8 cellular contexts compared by ENCODE assay signal in genomic region chr9:114718801-114719221, GRCh38. TPM values are rescaled to one million over a fixed set of nuclear protein-coding genes. Genes with fewer than 3 reads are reported as not detected.
DNase-seq lines count a peak whose midpoint lies in the region; ATAC-seq, FAIRE-seq and TF ChIP-seq lines count a peak whose summit lies in the region.

No MANE protein-coding gene starts in this region.

- H3K27ac ChIP-seq in astrocyte (ENCODE audit: low read depth, low read length), result no peak overlapping the region

- H3K4me3 Mint-ChIP-seq in T-helper 1 cell treated with Interleukin-12 subunit alpha and Interleukin-12 subunit beta and Interleukin-4 antibody, amounts not matched to agents 30 μg/mL and 1 μg/mL, for 36 hours, result peak overlapping the region; percentile 70
- no peak overlapping the region for H3K4me3 Mint-ChIP-seq in astrocyte (ENCODE audit: unreplicated experiment)
- H3K4me3 Mint-ChIP-seq in mesothelial cell of epicardium, result no peak overlapping the region

- no peak for FAIRE-seq in astrocyte (lab: Jason Lieb, UNC)

- H3K9me3 ChIP-seq in astrocyte (ENCODE audit: insufficient read depth, low read depth, low read length), result no peaks in the 10 kb centered on the region

- no peak overlapping the region for H3K4me2 ChIP-seq in astrocyte (ENCODE audit: low read length)

- no peak for TF ChIP-seq CTCF in astrocyte (IDR thresholded peaks at IDR 0.05; ENCODE audit: insufficient read depth, low read depth, low read length)
- TF ChIP-seq CTCF in mesothelial cell of epicardium (IDR thresholded peaks at IDR 0.05; ENCODE audit: unreplicated experiment), result no peak

- peaks cover 22% of the 10 kb centered on the region for H3K9me3 Mint-ChIP-seq in T-helper 1 cell treated with Interleukin-12 subunit alpha and Interleukin-12 subunit beta and Interleukin-4 antibody, amounts not matched to agents 30 μg/mL and 1 μg/mL, for 36 hours
- H3K9me3 Mint-ChIP-seq in astrocyte (ENCODE audit: unreplicated experiment) (peaks cover 11% of the 10 kb centered on the region), mesothelial cell of epicardium (peaks cover 15% of the 10 kb centered on the region)

- no peaks in the 10 kb centered on the region for H4K20me1 ChIP-seq in astrocyte (ENCODE audit: insufficient read depth, low read length)

- H3K4me3 ChIP-seq in astrocyte (ENCODE audit: insufficient read depth, low read depth, low read length), result no peak overlapping the region

- no peaks in the 10 kb centered on the region for H3K27me3 Mint-ChIP-seq in T-helper 1 cell treated with Interleukin-12 subunit alpha and Interleukin-12 subunit beta and Interleukin-4 antibody, amounts not matched to agents 30 μg/mL and 1 μg/mL, for 36 hours (ENCODE audit: low read depth)
- H3K27me3 Mint-ChIP-seq in astrocyte (ENCODE audit: low read depth, unreplicated experiment) (peaks cover 36% of the 10 kb centered on the region), mesothelial cell of epicardium (ENCODE audit: low read depth) (peaks cover 31% of the 10 kb centered on the region)

- H3K79me2 ChIP-seq in astrocyte (ENCODE audit: insufficient read depth, low read length), result no peaks in the 10 kb centered on the region

- H3K36me3 ChIP-seq in astrocyte (ENCODE audit: insufficient read depth, low read length), result no peaks in the 10 kb centered on the region

- H3K4me1 Mint-ChIP-seq in T-helper 1 cell treated with Interleukin-12 subunit alpha and Interleukin-12 subunit beta and Interleukin-4 antibody, amounts not matched to agents 30 μg/mL and 1 μg/mL, for 36 hours (ENCODE audit: low read depth), result peaks cover 67% of the 10 kb centered on the region
- no peaks in the 10 kb centered on the region for H3K4me1 Mint-ChIP-seq in astrocyte (ENCODE audit: low read depth, unreplicated experiment)
- peaks cover 11% of the 10 kb centered on the region for H3K4me1 Mint-ChIP-seq in mesothelial cell of epicardium

- H3K9ac ChIP-seq in astrocyte (ENCODE audit: low read length), result no peak overlapping the region

- peaks cover 7% of the 10 kb centered on the region for H3K27me3 ChIP-seq in astrocyte (ENCODE audit: insufficient read depth, low read length)

- H3K27ac Mint-ChIP-seq in T-helper 1 cell treated with Interleukin-12 subunit alpha and Interleukin-12 subunit beta and Interleukin-4 antibody, amounts not matched to agents 30 μg/mL and 1 μg/mL, for 36 hours, result peak overlapping the region; percentile 99
- H3K27ac Mint-ChIP-seq in astrocyte (ENCODE audit: unreplicated experiment) (no peak overlapping the region), mesothelial cell of epicardium (no peak overlapping the region)

- peaks cover 16% of the 10 kb centered on the region for H3K4me1 ChIP-seq in astrocyte (ENCODE audit: insufficient read depth, low read length)

- ATAC-seq in GM21576 (IDR thresholded peaks at IDR 0.05; ENCODE audit: unreplicated experiment) (peak; percentile 75), GM19324 (IDR thresholded peaks at IDR 0.05; ENCODE audit: low FRiP score, unreplicated experiment) (no peak)

- peaks cover 40% of the 10 kb centered on the region for H3K36me3 Mint-ChIP-seq in T-helper 1 cell treated with Interleukin-12 subunit alpha and Interleukin-12 subunit beta and Interleukin-4 antibody, amounts not matched to agents 30 μg/mL and 1 μg/mL, for 36 hours (ENCODE audit: low read depth)
- H3K36me3 Mint-ChIP-seq in astrocyte (ENCODE audit: low read depth, unreplicated experiment) (peaks cover 2% of the 10 kb centered on the region), mesothelial cell of epicardium (no peaks in the 10 kb centered on the region)

- H2AFZ ChIP-seq in astrocyte (ENCODE audit: low read depth, low read length), result no peak overlapping the region

- DNase-seq in astrocyte (ENCODE audit: low read depth) (peak; percentile 45), NCI-H524 treated with DMSO at 0.1 percent for 48 hours (lab: John Stamatoyannopoulos, UW) (no peak), SIG-M5 (lab: John Stamatoyannopoulos, UW) (no peak), mesothelial cell of epicardium (ENCODE audit: low spot score in 2 of 2, unreplicated experiment in 2 of 2) (no peak)
- peak; percentile 73 to 79 for DNase-seq in stimulated activated CD8-positive, alpha-beta memory T cell treated with anti-CD3 and anti-CD28 coated beads, Interleukin-2, amount 100 ng/mL, for 48 hours (ENCODE audit: low read depth in 2 of 2)

RNA-seq across cellular contexts. Expression of gene TEX48, which starts 36.8 kb away (rescaled TPM):
- total RNA-seq in astrocyte (not detected in 2 replicates), mesothelial cell of epicardium (not detected in 3 replicates)

Comparison
In these comparisons a context has a peak if more than half of its experiments do, and no peak if none do; other contexts are left out.
1. DNase-seq: peak in astrocyte (single experiment) and stimulated activated CD8-positive, alpha-beta memory T cell treated with anti-CD3 and anti-CD28 coated beads, Interleukin-2, amount 100 ng/mL, for 48 hours (2 of 2); none in NCI-H524 treated with DMSO at 0.1 percent for 48 hours (single experiment), SIG-M5 (single experiment) and mesothelial cell of epicardium (0 of 2).